In the genomic region with DNA sequence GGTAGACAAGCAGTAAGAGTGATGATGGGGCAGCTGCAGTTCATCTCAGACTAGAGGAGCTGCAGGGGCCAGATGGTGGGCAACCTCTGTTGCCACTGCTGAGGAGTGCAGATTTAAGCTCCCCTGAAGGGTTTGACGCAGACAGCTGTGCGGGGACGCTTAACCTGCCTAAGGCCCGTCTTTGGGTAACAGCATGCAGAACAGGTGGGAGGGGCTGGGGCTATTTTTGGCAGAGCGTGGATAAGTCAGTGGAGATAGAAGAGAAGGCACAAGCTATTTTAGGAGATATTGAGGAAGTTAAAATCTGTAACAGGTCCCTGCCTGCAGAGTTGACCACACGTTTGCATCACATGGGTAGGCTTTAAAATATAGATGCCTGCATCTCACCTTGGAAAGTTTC, we compare ENCODE assay signal across 11 cellular contexts. TPM values are rescaled to one million over a fixed set of nuclear protein-coding genes. Genes with fewer than 3 reads are reported as not detected.
DNase-seq lines count a peak whose midpoint lies in the region; ATAC-seq and TF ChIP-seq lines count a peak whose summit lies in the region.
"Had no signal": no experiment of that assay in that cellular context is flagged by ENCODE, and none has a peak within 500 bp of the region (broad histone marks: within the 10 kb centered on the region; RNA-seq: fewer than 3 reads in every experiment).

No MANE protein-coding gene starts in this region.

- H3K36me3 Mint-ChIP-seq in activated naive CD4-positive, alpha-beta T cell treated with anti-CD3 and anti-CD28 coated beads for 36 hours (ENCODE audit: low read depth): peaks cover 52% of the 10 kb centered on the region
- peaks cover 4% of the 10 kb centered on the region for H3K36me3 Mint-ChIP-seq in IgD-negative memory B cell

- H3K27ac Mint-ChIP-seq in activated naive CD4-positive, alpha-beta T cell treated with anti-CD3 and anti-CD28 coated beads for 36 hours: peak overlapping the region; percentile 90
- H3K27ac Mint-ChIP-seq in IgD-negative memory B cell: peak overlapping the region; percentile 11 to 72 (median 46)
- H3K27ac Mint-ChIP-seq in stimulated activated naive CD8-positive, alpha-beta T cell treated with anti-CD3 and anti-CD28 coated beads, Interleukin-15, amount 100 ng/mL, for 72 hours: no peak overlapping the region

- H3K27me3 ChIP-seq in esophagus squamous epithelium: no peaks in the 10 kb centered on the region
- H3K27me3 ChIP-seq: tibial nerve had no signal

- CTCF ChIA-PET in activated naive CD4-positive, alpha-beta T cell treated with anti-CD3 and anti-CD28 coated beads for 36 hours (lab: Charles Lee): no interaction called here

- WGBS in esophagus squamous epithelium, 2 donors: 28 to 68% methylated on average over 6 of the region's 6 CpGs

- intact Hi-C loops in activated naive CD4-positive, alpha-beta T cell treated with anti-CD3 and anti-CD28 coated beads for 36 hours (cut with micrococcal nuclease): no loop called here
- intact Hi-C loops in esophagus squamous epithelium (cut with DNase I): loop anchor here (10.0 kb wide), 1 partner anchor 113 kb away; no protein-coding TSS in a partner anchor

- ATAC-seq in stimulated activated naive CD8-positive, alpha-beta T cell treated with anti-CD3 and anti-CD28 coated beads, Interleukin-15, amount 100 ng/mL, for 72 hours: no peak
- no peak for ATAC-seq in GM21447 (IDR thresholded peaks at IDR 0.05; ENCODE audit: unreplicated experiment)

- no peak for TF ChIP-seq CTCF in esophagus squamous epithelium (IDR thresholded peaks at IDR 0.05)
- TF ChIP-seq CTCF in GM10266 (IDR thresholded peaks at IDR 0.05; ENCODE audit: control insufficient read depth, insufficient read depth, low read depth, missing control alignments): no peak

- no peak overlapping the region for H3K4me3 Mint-ChIP-seq in activated naive CD4-positive, alpha-beta T cell treated with anti-CD3 and anti-CD28 coated beads for 36 hours
- H3K4me3 Mint-ChIP-seq in IgD-negative memory B cell: peak overlapping the region; percentile 39 to 89 (median 62)
- peak overlapping the region; percentile 40 to 67 for H3K4me3 Mint-ChIP-seq in stimulated activated naive CD8-positive, alpha-beta T cell treated with anti-CD3 and anti-CD28 coated beads, Interleukin-15, amount 100 ng/mL, for 72 hours
- H3K4me3 Mint-ChIP-seq: activated naive CD8-positive, alpha-beta T cell treated with anti-CD3 and anti-CD28 coated beads, Interleukin-2, amount 10 ng/mL, durations not matched to agents 7 days and 5 days had no signal

- H3K4me1 ChIP-seq in esophagus squamous epithelium: peaks cover 42 to 98% (median 61%) of the 10 kb centered on the region in 3 donors

- peaks cover 94% of the 10 kb centered on the region for H3K4me1 Mint-ChIP-seq in activated naive CD4-positive, alpha-beta T cell treated with anti-CD3 and anti-CD28 coated beads for 36 hours (ENCODE audit: low read depth)
- peaks cover 25 to 63% (median 53%) of the 10 kb centered on the region in 3 donors for H3K4me1 Mint-ChIP-seq in IgD-negative memory B cell
- peaks cover 95% of the 10 kb centered on the region for H3K4me1 Mint-ChIP-seq in stimulated activated naive CD8-positive, alpha-beta T cell treated with anti-CD3 and anti-CD28 coated beads, Interleukin-15, amount 100 ng/mL, for 72 hours

- peak overlapping the region in 3 of 4 donors; percentile 2 to 77 (median 37) for H3K27ac ChIP-seq in esophagus squamous epithelium
- H3K27ac ChIP-seq: tibial nerve had no signal

- DNase-seq in activated naive CD4-positive, alpha-beta T cell treated with anti-CD3 and anti-CD28 coated beads for 36 hours: no peak
- DNase-seq in activated naive CD4-positive, alpha-beta T cell (lab: John Stamatoyannopoulos, UW): no peak
- DNase-seq in esophagus squamous epithelium (lab: John Stamatoyannopoulos, UW): no peak
- no peak for DNase-seq in stimulated activated naive CD8-positive, alpha-beta T cell treated with anti-CD3 and anti-CD28 coated beads, Interleukin-15, amount 100 ng/mL, for 72 hours
- no peak for DNase-seq in GM10266 (ENCODE audit: extremely low spot score)
- DNase-seq in NCI-H226: no peak
- DNase-seq: activated naive CD8-positive, alpha-beta T cell treated with anti-CD3 and anti-CD28 coated beads, Interleukin-2, amount 10 ng/mL, durations not matched to agents 7 days and 5 days; NCI-H2107 had no signal

- H3K4me3 ChIP-seq in esophagus squamous epithelium: no peak overlapping the region
- H3K4me3 ChIP-seq: tibial nerve had no signal

- TF ChIP-seq POLR2A in esophagus squamous epithelium (IDR thresholded peaks at IDR 0.05): no peak

- H3K36me3 ChIP-seq in esophagus squamous epithelium: peaks cover 0 to 12% (median 0%) of the 10 kb centered on the region in 3 donors

- H3K9me3 ChIP-seq in esophagus squamous epithelium: no peaks in the 10 kb centered on the region
- H3K9me3 ChIP-seq: tibial nerve had no signal

- no peaks in the 10 kb centered on the region for H3K27me3 Mint-ChIP-seq in activated naive CD4-positive, alpha-beta T cell treated with anti-CD3 and anti-CD28 coated beads for 36 hours (ENCODE audit: low read depth)
- no peaks in the 10 kb centered on the region for H3K27me3 Mint-ChIP-seq in IgD-negative memory B cell
- no peaks in the 10 kb centered on the region for H3K27me3 Mint-ChIP-seq in stimulated activated naive CD8-positive, alpha-beta T cell treated with anti-CD3 and anti-CD28 coated beads, Interleukin-15, amount 100 ng/mL, for 72 hours
- H3K27me3 Mint-ChIP-seq: activated naive CD8-positive, alpha-beta T cell treated with anti-CD3 and anti-CD28 coated beads, Interleukin-2, amount 10 ng/mL, durations not matched to agents 7 days and 5 days had no signal

- no peaks in the 10 kb centered on the region for H3K9me3 Mint-ChIP-seq in activated naive CD4-positive, alpha-beta T cell treated with anti-CD3 and anti-CD28 coated beads for 36 hours
- peaks cover 0 to 3% (median 0%) of the 10 kb centered on the region in 3 donors for H3K9me3 Mint-ChIP-seq in IgD-negative memory B cell
- H3K9me3 Mint-ChIP-seq in stimulated activated naive CD8-positive, alpha-beta T cell treated with anti-CD3 and anti-CD28 coated beads, Interleukin-15, amount 100 ng/mL, for 72 hours: peaks cover 11 to 13% of the 10 kb centered on the region in 2 donors

RNA-seq across cellular contexts. Expression of gene CD99, which starts 10.5 kb away (rescaled TPM):
- 100 to 1,000 TPM; 205 to 215 TPM for total RNA-seq in activated naive CD4-positive, alpha-beta T cell treated with anti-CD3 and anti-CD28 coated beads for 36 hours
- polyA plus RNA-seq in IgD-negative memory B cell: 278 TPM
- 100 to 1,000 TPM in 3 of 4 donors, 10 to 100 TPM in 1; 79.9 to 251 (median 162) TPM for total RNA-seq in esophagus squamous epithelium

RNA-seq across cellular contexts. Expression of gene XG, which starts 50.2 kb away (rescaled TPM):
- total RNA-seq in activated naive CD4-positive, alpha-beta T cell treated with anti-CD3 and anti-CD28 coated beads for 36 hours: not detected
- not detected for polyA plus RNA-seq in IgD-negative memory B cell
- 10 to 100 TPM in 2 of 4 donors, 1 to 10 TPM in 2; 8.0 to 16.9 (median 11.8) TPM for total RNA-seq in esophagus squamous epithelium

Comparison
In these comparisons a context has a peak if more than half of its experiments do, and no peak if none do; other contexts are left out.
1. H3K27ac Mint-ChIP-seq: peak in activated naive CD4-positive, alpha-beta T cell treated with anti-CD3 and anti-CD28 coated beads for 36 hours (single experiment) and IgD-negative memory B cell (3 of 3); none in stimulated activated naive CD8-positive, alpha-beta T cell treated with anti-CD3 and anti-CD28 coated beads, Interleukin-15, amount 100 ng/mL, for 72 hours (0 of 2).
2. RNA of gene XG, which starts 50.2 kb away (total RNA-seq): 8.0 to 16.9 TPM in esophagus squamous epithelium; not detected in activated naive CD4-positive, alpha-beta T cell treated with anti-CD3 and anti-CD28 coated beads for 36 hours; every median in the first group is over 4 times any median in the second.